Comparison of ENCODE assay signal across 1 cellular context in genomic region chr22:49894321-49895072, GRCh38.
TF ChIP-seq lines count a peak whose summit lies in the region.

No MANE protein-coding gene starts in this region.

TF ChIP-seq in K562, 482 proteins besides CTCF, POLR2A, EP300 and RAD21 (continued from another document):
- TF ChIP-seq BRF2 (IDR thresholded peaks at IDR 0.05; ENCODE audit: borderline replicate concordance, insufficient read depth, insufficient read length) (no peak), NR4A1 (CRISPR knock-in tag; IDR thresholded peaks at IDR 0.05) (no peak), NR4A1 (tag; IDR thresholded peaks at IDR 0.05) (no peak)
- TF ChIP-seq, protein P1, sequence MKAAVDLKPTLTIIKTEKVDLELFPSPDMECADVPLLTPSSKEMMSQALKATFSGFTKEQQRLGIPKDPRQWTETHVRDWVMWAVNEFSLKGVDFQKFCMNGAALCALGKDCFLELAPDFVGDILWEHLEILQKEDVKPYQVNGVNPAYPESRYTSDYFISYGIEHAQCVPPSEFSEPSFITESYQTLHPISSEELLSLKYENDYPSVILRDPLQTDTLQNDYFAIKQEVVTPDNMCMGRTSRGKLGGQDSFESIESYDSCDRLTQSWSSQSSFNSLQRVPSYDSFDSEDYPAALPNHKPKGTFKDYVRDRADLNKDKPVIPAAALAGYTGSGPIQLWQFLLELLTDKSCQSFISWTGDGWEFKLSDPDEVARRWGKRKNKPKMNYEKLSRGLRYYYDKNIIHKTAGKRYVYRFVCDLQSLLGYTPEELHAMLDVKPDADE (conservative IDR thresholded peaks at IDR 0.05; ENCODE audit: control insufficient read depth, low read depth, low read length): no peak
